ENCODE assay signal across 17 cellular contexts in genomic region chr1:201002510-201002909, GRCh38. TPM values are rescaled to one million over a fixed set of nuclear protein-coding genes. Genes with fewer than 3 reads are reported as not detected.
DNase-seq lines count a peak whose midpoint lies in the region; ATAC-seq, FAIRE-seq and TF ChIP-seq lines count a peak whose summit lies in the region.
"Had no signal": no experiment of that assay in that cellular context is flagged by ENCODE, and none has a peak within 500 bp of the region (broad histone marks: within the 10 kb centered on the region; RNA-seq: fewer than 3 reads in every experiment).

No MANE protein-coding gene starts in this region.

- intact Hi-C loops in CD4-positive, alpha-beta T cell (cut with DNase I, micrococcal nuclease) = no loop called here
- intact Hi-C loops in pancreas (cut with DNase I) = no loop called here

- no peak for DNase-seq in CD4-positive, CD25-positive, alpha-beta regulatory T cell
- no peak for DNase-seq in CD4-positive, alpha-beta T cell
- DNase-seq in activated naive CD8-positive, alpha-beta T cell treated with anti-CD3 and anti-CD28 coated beads for 36 hours = no peak
- DNase-seq in pancreas (no peak), Kasumi-1 (lab: John Stamatoyannopoulos, UW) (no peak)
- DNase-seq: EL; KG1; NCI-H1092; NCI-H226; NCI-H526 treated with DMSO at 0.1 percent for 48 hours; NK-92 treated with Interleukin-12 subunit alpha and Interleukin-12 subunit beta, amount 100 ng/mL, for 24 hours; OCI-M1; RPMI8226 had no signal

- POLR2A ChIA-PET in CD4-positive, alpha-beta T cell (lab: Charles Lee) = no interaction called here

- no peak overlapping the region for H3K27ac ChIP-seq in CD4-positive, CD25-positive, alpha-beta regulatory T cell (ENCODE audit: insufficient read depth, low read length, poor library complexity, severe bottlenecking)
- no peak overlapping the region for H3K27ac ChIP-seq in CD4-positive, alpha-beta T cell (ENCODE audit: low read depth, low read length)
- no peak overlapping the region for H3K27ac ChIP-seq in pancreas
- H3K27ac ChIP-seq: BLaER1 had no signal

- H3K4me1 Mint-ChIP-seq in CD4-positive, CD25-positive, alpha-beta regulatory T cell = peaks cover 0 to 5% (median 0%) of the 10 kb centered on the region in 4 donors
- no peaks in the 10 kb centered on the region for H3K4me1 Mint-ChIP-seq in CD4-positive, alpha-beta T cell (ENCODE audit: low read depth)
- peaks cover 8% of the 10 kb centered on the region for H3K4me1 Mint-ChIP-seq in activated naive CD8-positive, alpha-beta T cell treated with anti-CD3 and anti-CD28 coated beads for 36 hours

- no peak for ATAC-seq in CD4-positive, CD25-positive, alpha-beta regulatory T cell (ENCODE audit: low read depth in 2 of 2)
- ATAC-seq in CD4-positive, alpha-beta T cell (ENCODE audit: poor library complexity) = no peak
- ATAC-seq in pancreas (peak in 3 of 4 donors; percentile 19 to 45 (median 20)), HG02970 (IDR thresholded peaks at IDR 0.05; ENCODE audit: low FRiP score, unreplicated experiment) (no peak), HG03108 (IDR thresholded peaks at IDR 0.05; ENCODE audit: unreplicated experiment) (no peak)

- peaks cover 87% of the 10 kb centered on the region for H3K36me3 ChIP-seq in CD4-positive, CD25-positive, alpha-beta regulatory T cell (ENCODE audit: control insufficient read depth, insufficient read depth, low read length)
- H3K36me3 ChIP-seq in pancreas = no peaks in the 10 kb centered on the region

- 92 to 100% methylated on average over 1 of the region's 1 CpG for WGBS in pancreas, 2 donors

- H3K36me3 Mint-ChIP-seq in CD4-positive, CD25-positive, alpha-beta regulatory T cell = peaks cover 47% of the 10 kb centered on the region
- H3K36me3 Mint-ChIP-seq in CD4-positive, alpha-beta T cell (ENCODE audit: low read depth) = peaks cover 32% of the 10 kb centered on the region
- H3K36me3 Mint-ChIP-seq in activated naive CD8-positive, alpha-beta T cell treated with anti-CD3 and anti-CD28 coated beads for 36 hours = peaks cover 16% of the 10 kb centered on the region

- H3K27ac Mint-ChIP-seq in CD4-positive, CD25-positive, alpha-beta regulatory T cell = peak overlapping the region in 2 of 3 donors; percentile 17 to 39
- H3K27ac Mint-ChIP-seq in CD4-positive, alpha-beta T cell = peak overlapping the region; percentile 58
- H3K27ac Mint-ChIP-seq in activated naive CD8-positive, alpha-beta T cell treated with anti-CD3 and anti-CD28 coated beads for 36 hours = peak overlapping the region; percentile 28

- CTCF ChIA-PET in CD4-positive, alpha-beta T cell (lab: Charles Lee) = no interaction called here

- peaks cover under 1% of the 10 kb centered on the region for H3K4me1 ChIP-seq in CD4-positive, CD25-positive, alpha-beta regulatory T cell (ENCODE audit: control insufficient read depth, insufficient read depth, low read length, poor library complexity, severe bottlenecking)
- H3K4me1 ChIP-seq in pancreas = peaks cover 0 to 4% (median 0%) of the 10 kb centered on the region in 3 donors

- no peak for TF ChIP-seq CTCF in CD4-positive, alpha-beta T cell (IDR thresholded peaks at IDR 0.05)
- no peak for TF ChIP-seq CTCF in pancreas (IDR thresholded peaks at IDR 0.05)

- H3K27me3 ChIP-seq in CD4-positive, CD25-positive, alpha-beta regulatory T cell (ENCODE audit: control insufficient read depth, insufficient read depth, low read length) = no peaks in the 10 kb centered on the region
- no peaks in the 10 kb centered on the region for H3K27me3 ChIP-seq in CD4-positive, alpha-beta T cell (ENCODE audit: control insufficient read depth, insufficient read depth, low read length)
- H3K27me3 ChIP-seq in pancreas = no peaks in the 10 kb centered on the region
- H3K27me3 ChIP-seq: BLaER1 had no signal

- H3K9me3 ChIP-seq in CD4-positive, CD25-positive, alpha-beta regulatory T cell (ENCODE audit: control insufficient read depth in 2 of 2, low read length in 2 of 2) = no peaks in the 10 kb centered on the region
- H3K9me3 ChIP-seq in CD4-positive, alpha-beta T cell (ENCODE audit: control insufficient read depth, low read length) = no peaks in the 10 kb centered on the region
- H3K9me3 ChIP-seq in pancreas = no peaks in the 10 kb centered on the region
- H3K9me3 ChIP-seq: BLaER1 had no signal

- no peaks in the 10 kb centered on the region for H3K9me3 Mint-ChIP-seq in CD4-positive, CD25-positive, alpha-beta regulatory T cell
- no peaks in the 10 kb centered on the region for H3K9me3 Mint-ChIP-seq in CD4-positive, alpha-beta T cell
- no peaks in the 10 kb centered on the region for H3K9me3 Mint-ChIP-seq in activated naive CD8-positive, alpha-beta T cell treated with anti-CD3 and anti-CD28 coated beads for 36 hours

- no peak overlapping the region for H3K4me3 ChIP-seq in CD4-positive, CD25-positive, alpha-beta regulatory T cell (ENCODE audit: low read depth, low read length)
- H3K4me3 ChIP-seq in pancreas = no peak overlapping the region
- H3K4me3 ChIP-seq: BLaER1 had no signal

- no peaks in the 10 kb centered on the region for H3K27me3 Mint-ChIP-seq in CD4-positive, CD25-positive, alpha-beta regulatory T cell
- H3K27me3 Mint-ChIP-seq in CD4-positive, alpha-beta T cell = no peaks in the 10 kb centered on the region
- no peaks in the 10 kb centered on the region for H3K27me3 Mint-ChIP-seq in activated naive CD8-positive, alpha-beta T cell treated with anti-CD3 and anti-CD28 coated beads for 36 hours

- no peak for FAIRE-seq in pancreas (lab: Jason Lieb, UNC)
- FAIRE-seq: H1 had no signal

- H3K4me3 Mint-ChIP-seq in CD4-positive, CD25-positive, alpha-beta regulatory T cell = no peak overlapping the region
- H3K4me3 Mint-ChIP-seq in CD4-positive, alpha-beta T cell = no peak overlapping the region
- H3K4me3 Mint-ChIP-seq in activated naive CD8-positive, alpha-beta T cell treated with anti-CD3 and anti-CD28 coated beads for 36 hours = no peak overlapping the region

RNA-seq across cellular contexts. Expression of gene KIF21B, which starts 21.0 kb away (rescaled TPM):
- total RNA-seq in CD4-positive, CD25-positive, alpha-beta regulatory T cell = 96.9 TPM
- 1 to 10 TPM; 2.3 to 3.5 (median 3.0) TPM for polyA plus RNA-seq in CD4-positive, CD25-positive, alpha-beta regulatory T cell
- total RNA-seq in CD4-positive, alpha-beta T cell = 10 to 100 TPM; 64.5 to 65.4 TPM
- total RNA-seq in activated naive CD8-positive, alpha-beta T cell treated with anti-CD3 and anti-CD28 coated beads for 36 hours = 10 to 100 TPM; 55.7 to 56.2 TPM
- 1 to 10 TPM in 2 of 6 donors, under 1 TPM in 4; 0.51 to 2.5 (median 0.93) TPM for total RNA-seq in pancreas
- polyA plus RNA-seq in pancreas = 1 to 10 TPM in 1 of 2 donors, under 1 TPM in 1; 0.84 to 1.0 TPM

Comparison
In these comparisons a context has a peak if more than half of its experiments do, and no peak if none do; other contexts are left out.
1. ATAC-seq: peak in pancreas (3 of 4); none in CD4-positive, CD25-positive, alpha-beta regulatory T cell (0 of 2), CD4-positive, alpha-beta T cell (single experiment), HG02970 (single experiment) and HG03108 (single experiment).
2. RNA of gene KIF21B, which starts 21.0 kb away (total RNA-seq): 96.9 TPM in CD4-positive, CD25-positive, alpha-beta regulatory T cell (single experiment), 64.5 to 65.4 TPM in CD4-positive, alpha-beta T cell and 55.7 to 56.2 TPM in activated naive CD8-positive, alpha-beta T cell treated with anti-CD3 and anti-CD28 coated beads for 36 hours; 0.51 to 2.5 TPM in pancreas; every median in the first group is over 10 times any median in the second.
3. Peak in every context shown above with its lines, with median percentiles within 50 percentile points of each other: H3K27ac Mint-ChIP-seq.